16 cellular contexts compared by ENCODE assay signal in genomic region chr2:163601377-163601776, GRCh38.
DNase-seq lines count a peak whose midpoint lies in the region; ATAC-seq and TF ChIP-seq lines count a peak whose summit lies in the region.
"Had no signal": no experiment of that assay in that cellular context is flagged by ENCODE, and none has a peak within 500 bp of the region (broad histone marks: within the 10 kb centered on the region; RNA-seq: fewer than 3 reads in every experiment).

No MANE protein-coding gene starts in this region.

- ATAC-seq in HG03159 (IDR thresholded peaks at IDR 0.05; ENCODE audit: unreplicated experiment), result no peak
- ATAC-seq: HCT116, upper lobe of right lung had no signal

- H3K27ac ChIP-seq in HUES48 (ENCODE audit: low read depth, low read length) (peak overlapping the region; percentile 57), mammary epithelial cell (ENCODE audit: insufficient read depth, low read depth, low read length) (no peak overlapping the region)
- H3K27ac ChIP-seq: epithelial cell of prostate, upper lobe of right lung had no signal

- H3K4me3 ChIP-seq in HUES48 (ENCODE audit: low read depth, low read length) (peak overlapping the region; percentile 31), mammary epithelial cell (replicated peaks in 1 of 3; ENCODE audit: insufficient read depth in 1 of 3, low read depth in 2 of 3, low read length in 3 of 3) (no peak overlapping the region), kidney epithelial cell (ENCODE audit: low read depth, low read length) (no peak overlapping the region)
- H3K4me3 ChIP-seq: upper lobe of right lung had no signal

- dilution Hi-C loops in mammary epithelial cell (cut with HindIII; ENCODE audit: low sequenced_read_pairs), result no loop called here

- no TSS peak for BruUV-seq in mammary epithelial cell (replicated peaks; lab: Mats Ljungman, UMichigan)

- H3K9ac ChIP-seq in HUES48 (ENCODE audit: low read depth, low read length), result no peak overlapping the region
- no peak overlapping the region for H3K9ac ChIP-seq in mammary epithelial cell (ENCODE audit: insufficient read depth, low read length)

- DNase-seq in Caki2 (ENCODE audit: low read depth), result peak; percentile 73
- DNase-seq in mammary epithelial cell, result peak; percentile 52
- peak; percentile 75 for DNase-seq in kidney epithelial cell (ENCODE audit: low read depth)
- DNase-seq in NCI-H1092 treated with DMSO at 0.1 percent for 48 hours (lab: John Stamatoyannopoulos, UW), result no peak
- DNase-seq in DMS114 treated with DMSO at 0.1 percent for 48 hours (lab: John Stamatoyannopoulos, UW; ENCODE audit: unreplicated experiment), result no peak
- no peak for DNase-seq in Ammon's horn (ENCODE audit: low spot score)
- DNase-seq: activated naive CD4-positive, alpha-beta T cell; central memory CD4-positive, alpha-beta T cell; DND-41; NCI-H1092; T-helper 9 cell; upper lobe of right lung had no signal

- H2AFZ ChIP-seq in mammary epithelial cell (ENCODE audit: low read depth, low read length), result no peak overlapping the region

- no peaks in the 10 kb centered on the region for H4K20me1 ChIP-seq in mammary epithelial cell (ENCODE audit: insufficient read depth, low read length)

- in situ Hi-C loops in Caki2 (cut with HindIII; ENCODE audit: low pct_unique_long_range_greater_than_20kb, low sequenced_read_pairs), result no loop called here
- in situ Hi-C loops in mammary epithelial cell (cut with MboI; ENCODE audit: low sequenced_read_pairs in 2 of 2), result no loop called here

- CTCF ChIA-PET in mammary epithelial cell (lab: Charles Lee; ENCODE audit: low non-redundant PET), result no interaction called here

- intact Hi-C loops in mammary epithelial cell (cut with micrococcal nuclease), result no loop called here

- H3K4me2 ChIP-seq in mammary epithelial cell (ENCODE audit: insufficient read depth, low read depth, low read length), result no peak overlapping the region

- no peaks in the 10 kb centered on the region for H3K36me3 ChIP-seq in HUES48 (ENCODE audit: control insufficient read depth, insufficient read depth, low read length)
- H3K36me3 ChIP-seq in mammary epithelial cell (ENCODE audit: insufficient read depth, low read length), result no peaks in the 10 kb centered on the region
- no peaks in the 10 kb centered on the region for H3K36me3 ChIP-seq in kidney epithelial cell (ENCODE audit: control insufficient read depth, insufficient read depth, low read length)
- H3K36me3 ChIP-seq: upper lobe of right lung had no signal

- TF ChIP-seq CTCF in mammary epithelial cell (conservative IDR thresholded peaks at IDR 0.05 in 1 of 2, IDR thresholded peaks at IDR 0.05 in 1 of 2; ENCODE audit: extremely low read depth in 1 of 2, insufficient read depth in 1 of 2, low read depth in 1 of 2, low read length in 2 of 2) (no peak), kidney epithelial cell (IDR thresholded peaks at IDR 0.05; ENCODE audit: insufficient read depth, low read length, poor library complexity, severe bottlenecking) (no peak)

- 85% methylated on average over 6 of the region's 7 CpGs for WGBS in mammary epithelial cell (ENCODE audit: low coverage, missing lambda C conversion rate)

- H3K9me3 ChIP-seq in HUES48 (ENCODE audit: control insufficient read depth, insufficient read depth, low read length) (no peaks in the 10 kb centered on the region), mammary epithelial cell (replicated peaks; ENCODE audit: insufficient read depth, low read length) (no peaks in the 10 kb centered on the region)
- H3K9me3 ChIP-seq: upper lobe of right lung had no signal

- H3K79me2 ChIP-seq in mammary epithelial cell (ENCODE audit: insufficient read depth, low read length), result no peaks in the 10 kb centered on the region

- peaks cover 72% of the 10 kb centered on the region for H3K4me1 ChIP-seq in HUES48 (ENCODE audit: control insufficient read depth, insufficient read depth, low read length)
- H3K4me1 ChIP-seq in mammary epithelial cell (ENCODE audit: insufficient read depth, low read length), result peaks cover 5% of the 10 kb centered on the region
- H3K4me1 ChIP-seq: upper lobe of right lung had no signal

- H3K27me3 ChIP-seq in HUES48 (ENCODE audit: control insufficient read depth, insufficient read depth, low read length), result no peaks in the 10 kb centered on the region
- no peaks in the 10 kb centered on the region for H3K27me3 ChIP-seq in mammary epithelial cell (ENCODE audit: insufficient read depth, low read length)
- H3K27me3 ChIP-seq in kidney epithelial cell (ENCODE audit: control insufficient read depth, insufficient read depth, low read length), result no peaks in the 10 kb centered on the region
- H3K27me3 ChIP-seq: upper lobe of right lung had no signal

Comparison
In these comparisons a context has a peak if more than half of its experiments do, and no peak if none do; other contexts are left out.
1. DNase-seq: peak in Caki2 (single experiment), mammary epithelial cell (single experiment) and kidney epithelial cell (single experiment); none in NCI-H1092 treated with DMSO at 0.1 percent for 48 hours (single experiment), DMS114 treated with DMSO at 0.1 percent for 48 hours (single experiment) and Ammon's horn (single experiment).